Comparison of ENCODE assay signal across 17 cellular contexts in genomic region chr13:27964741-27965323, GRCh38. TPM values are rescaled to one million over a fixed set of nuclear protein-coding genes. Genes with fewer than 3 reads are reported as not detected.
"Had no signal": no experiment of that assay in that cellular context is flagged by ENCODE, and none has a peak within 500 bp of the region (broad histone marks: within the 10 kb centered on the region; RNA-seq: fewer than 3 reads in every experiment).

No MANE protein-coding gene starts in this region.

- H3K36me3 ChIP-seq: cardiac muscle cell, tibial nerve had no signal

- ATAC-seq: left ventricle myocardium superior had no signal

- H3K4me3 ChIP-seq: cardiac muscle cell, dorsolateral prefrontal cortex had no signal

- H3K27ac ChIP-seq: cardiac muscle cell, dorsolateral prefrontal cortex had no signal

- H3K9me3 ChIP-seq: tibial nerve had no signal

- DNase-seq: activated CD4-positive, alpha-beta T cell treated with anti-CD3 and anti-CD28 coated beads for 1 hour; activated CD4-positive, alpha-beta T cell treated with anti-CD3 and anti-CD28 coated beads, Interleukin-2, amount 50 U/mL, for 4 hours; activated naive CD4-positive, alpha-beta T cell treated with anti-CD3 and anti-CD28 coated beads, Interleukin-2, amount 50 U/mL, for 16 hours; activated T-cell treated with anti-CD3 and anti-CD28 coated beads, Interleukin-2, amount 50 U/mL, for 1 hour; dorsolateral prefrontal cortex; hippocampal formation; kidney glomerular epithelial cell; left ventricle myocardium superior; stimulated activated CD4-positive, alpha-beta T cell treated with anti-CD3 and anti-CD28 coated beads, Interleukin-4, amount 100 ng/mL, for 4 hours; stimulated activated CD8-positive, alpha-beta memory T cell treated with anti-CD3 and anti-CD28 coated beads, Interleukin-4, amount 100 ng/mL, for 48 hours; stimulated activated naive CD4-positive, alpha-beta T cell treated with Interleukin-2 at 50 U/mL for 16 hours; substantia nigra; T-helper 1 cell; T1000 had no signal

RNA-seq across cellular contexts. Expression of gene CDX2, which starts 4.3 kb away (rescaled TPM):
- total RNA-seq: cardiac muscle cell, left ventricle myocardium superior, tibial nerve had no signal

RNA-seq across cellular contexts. Expression of gene URAD, which starts 23.7 kb away (rescaled TPM):
- total RNA-seq: cardiac muscle cell, left ventricle myocardium superior, tibial nerve had no signal

RNA-seq across cellular contexts. Expression of gene PDX1, which starts 45.0 kb away (rescaled TPM):
- total RNA-seq: cardiac muscle cell, dorsolateral prefrontal cortex, left ventricle myocardium superior, mesenteric fat pad had no signal
